Comparison of ENCODE assay signal across 8 cellular contexts in the genomic region with DNA sequence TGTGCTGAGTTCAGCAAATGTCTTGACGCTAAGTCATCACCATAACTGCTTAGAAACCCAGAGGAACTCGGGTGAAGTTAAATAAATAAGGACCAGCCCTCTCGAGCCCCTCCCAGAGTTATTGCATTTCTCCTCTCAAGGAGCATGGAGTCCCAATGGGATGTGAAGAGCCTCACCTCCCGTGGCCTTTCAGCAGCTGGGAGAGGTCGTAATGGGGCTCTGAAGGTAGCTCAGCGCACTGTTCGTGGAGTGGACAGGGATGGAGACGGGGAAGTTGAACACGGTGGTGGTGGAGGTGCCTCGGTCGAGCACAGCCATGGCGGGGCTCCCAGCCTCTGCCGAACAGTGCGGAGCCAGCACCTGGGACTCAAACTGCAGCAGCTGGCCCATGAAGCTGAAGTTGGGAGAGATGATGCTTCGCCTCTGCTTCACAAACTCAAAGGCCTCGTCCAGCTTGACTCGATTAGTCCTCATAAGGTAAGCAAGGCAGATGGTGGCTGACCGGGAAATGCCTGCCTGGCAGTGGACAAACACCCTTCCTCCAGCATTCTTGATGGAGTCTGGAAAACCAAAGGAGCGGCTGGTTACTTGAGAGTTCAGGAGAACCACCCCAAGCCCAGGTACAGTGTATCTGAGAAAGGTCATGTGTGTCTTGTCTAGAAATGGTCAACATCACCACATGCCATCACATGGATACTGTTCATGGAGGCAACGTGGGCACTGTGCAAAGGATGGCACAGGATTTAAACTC. TPM values are rescaled to one million over a fixed set of nuclear protein-coding genes. Genes with fewer than 3 reads are reported as not detected.
DNase-seq lines count a peak whose midpoint lies in the region; ATAC-seq and TF ChIP-seq lines count a peak whose summit lies in the region.

No MANE protein-coding gene starts in this region.

- DNase-seq in GM03348 (ENCODE audit: low spot score) (peak; percentile 33), globus pallidus (ENCODE audit: low spot score) (peak; percentile 37), retinal pigment epithelial cell (ENCODE audit: low read depth) (no peak), AML-193 (lab: John Stamatoyannopoulos, UW) (no peak)
- DNase-seq in activated T-cell treated with anti-CD3 and anti-CD28 coated beads, Interleukin-2, amount 50 U/mL, for 4 hours, result no peak
- no peak for DNase-seq in activated CD8-positive, alpha-beta memory T cell treated with anti-CD3 and anti-CD28 coated beads, Interleukin-2, amount 50 U/mL, for 4 hours
- DNase-seq in activated naive CD4-positive, alpha-beta T cell treated with anti-CD3 and anti-CD28 coated beads, Interleukin-2, amount 50 U/mL, for 16 hours, result no peak

- H3K4me3 ChIP-seq in retinal pigment epithelial cell (ENCODE audit: low read length), result peak overlapping the region; percentile 91

- H3K36me3 Mint-ChIP-seq in activated T-cell treated with anti-CD3 and anti-CD28 coated beads, Interleukin-2, amount 50 U/mL, for 4 hours (ENCODE audit: insufficient read depth), result peaks cover 20% of the 10 kb centered on the region

- no peak for TF ChIP-seq CTCF in retinal pigment epithelial cell (conservative IDR thresholded peaks at IDR 0.05; ENCODE audit: low read depth, low read length)

- H3K9me3 Mint-ChIP-seq in activated T-cell treated with anti-CD3 and anti-CD28 coated beads, Interleukin-2, amount 50 U/mL, for 4 hours, result no peaks in the 10 kb centered on the region

- no peaks in the 10 kb centered on the region for H3K27me3 Mint-ChIP-seq in activated T-cell treated with anti-CD3 and anti-CD28 coated beads, Interleukin-2, amount 50 U/mL, for 4 hours (ENCODE audit: low read depth)

- no peak for ATAC-seq in activated T-cell treated with anti-CD3 and anti-CD28 coated beads, Interleukin-2, amount 50 U/mL, for 4 hours
- no peak for ATAC-seq in GM19467 (IDR thresholded peaks at IDR 0.05; ENCODE audit: unreplicated experiment)

- H3K4me1 Mint-ChIP-seq in activated T-cell treated with anti-CD3 and anti-CD28 coated beads, Interleukin-2, amount 50 U/mL, for 4 hours (ENCODE audit: low read depth), result peaks cover 83% of the 10 kb centered on the region

- peak overlapping the region; percentile 88 for H3K4me3 Mint-ChIP-seq in activated T-cell treated with anti-CD3 and anti-CD28 coated beads, Interleukin-2, amount 50 U/mL, for 4 hours

RNA-seq across cellular contexts. Expression of a gene that starts 2.2 kb away (rescaled TPM):
- 10 to 100 TPM; 11.4 to 15.0 (median 15.0) TPM for total RNA-seq in activated T-cell treated with anti-CD3 and anti-CD28 coated beads, Interleukin-2, amount 50 U/mL, for 4 hours

Comparison
In these comparisons a context has a peak if more than half of its experiments do, and no peak if none do; other contexts are left out.
1. DNase-seq: peak in GM03348 (single experiment) and globus pallidus (single experiment); none in activated T-cell treated with anti-CD3 and anti-CD28 coated beads, Interleukin-2, amount 50 U/mL, for 4 hours (single experiment), retinal pigment epithelial cell (single experiment), activated CD8-positive, alpha-beta memory T cell treated with anti-CD3 and anti-CD28 coated beads, Interleukin-2, amount 50 U/mL, for 4 hours (single experiment), AML-193 (0 of 2) and activated naive CD4-positive, alpha-beta T cell treated with anti-CD3 and anti-CD28 coated beads, Interleukin-2, amount 50 U/mL, for 16 hours (single experiment).